2 cellular contexts compared by ENCODE assay signal in the genomic region with DNA sequence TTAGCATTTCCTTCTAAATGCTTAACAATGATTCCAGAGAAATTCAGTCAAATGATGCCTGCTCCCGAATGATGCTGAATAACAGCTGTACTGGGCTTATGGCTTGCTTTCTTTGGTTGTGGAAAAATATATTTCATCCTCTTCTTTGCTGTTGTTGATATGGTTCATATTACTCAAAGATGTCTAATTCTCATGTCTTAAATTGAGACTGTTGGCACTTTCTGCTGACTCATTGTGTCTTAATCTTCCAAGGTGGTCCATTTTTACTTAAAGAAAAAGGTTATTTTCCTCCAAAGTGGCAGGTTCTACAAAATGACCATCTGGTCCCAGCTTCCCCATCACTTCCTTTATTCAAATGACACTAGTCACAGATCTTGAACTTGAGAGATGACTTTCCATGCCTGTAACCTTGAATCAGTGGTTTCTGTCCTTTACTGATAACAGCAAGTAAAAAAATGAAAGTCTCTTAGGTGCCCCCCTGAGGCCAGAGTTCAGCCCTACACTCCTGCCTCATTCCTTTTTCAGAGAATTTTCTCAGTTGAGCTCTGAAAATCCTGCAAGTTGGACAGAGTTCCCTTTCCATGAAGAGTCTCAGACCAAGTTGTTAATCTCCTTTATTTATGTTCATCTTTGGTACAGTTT.
TF ChIP-seq lines count a peak whose summit lies in the region.

No MANE protein-coding gene starts in this region.

TF ChIP-seq in HepG2, 621 proteins besides CTCF, POLR2A, EP300 and RAD21 (continues in another document):
- TF ChIP-seq LCORL (IDR thresholded peaks at IDR 0.05) = no peak
- no peak for TF ChIP-seq LCORL (CRISPR knock-in tag; IDR thresholded peaks at IDR 0.05)
- TF ChIP-seq, protein P1, sequence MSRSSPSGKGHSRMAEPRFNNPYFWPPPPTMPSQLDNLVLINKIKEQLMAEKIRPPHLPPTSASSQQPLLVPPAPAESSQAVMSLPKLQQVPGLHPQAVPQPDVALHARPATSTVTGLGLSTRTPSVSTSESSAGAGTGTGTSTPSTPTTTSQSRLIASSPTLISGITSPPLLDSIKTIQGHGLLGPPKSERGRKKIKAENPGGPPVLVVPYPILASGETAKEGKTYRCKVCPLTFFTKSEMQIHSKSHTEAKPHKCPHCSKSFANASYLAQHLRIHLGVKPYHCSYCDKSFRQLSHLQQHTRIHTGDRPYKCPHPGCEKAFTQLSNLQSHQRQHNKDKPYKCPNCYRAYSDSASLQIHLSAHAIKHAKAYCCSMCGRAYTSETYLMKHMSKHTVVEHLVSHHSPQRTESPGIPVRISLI (CRISPR knock-in tag; IDR thresholded peaks at IDR 0.05; ENCODE audit: borderline replicate concordance) = peak; percentile 69; the same call in 1 of the 2 replicates
- TF ChIP-seq, protein P2, sequence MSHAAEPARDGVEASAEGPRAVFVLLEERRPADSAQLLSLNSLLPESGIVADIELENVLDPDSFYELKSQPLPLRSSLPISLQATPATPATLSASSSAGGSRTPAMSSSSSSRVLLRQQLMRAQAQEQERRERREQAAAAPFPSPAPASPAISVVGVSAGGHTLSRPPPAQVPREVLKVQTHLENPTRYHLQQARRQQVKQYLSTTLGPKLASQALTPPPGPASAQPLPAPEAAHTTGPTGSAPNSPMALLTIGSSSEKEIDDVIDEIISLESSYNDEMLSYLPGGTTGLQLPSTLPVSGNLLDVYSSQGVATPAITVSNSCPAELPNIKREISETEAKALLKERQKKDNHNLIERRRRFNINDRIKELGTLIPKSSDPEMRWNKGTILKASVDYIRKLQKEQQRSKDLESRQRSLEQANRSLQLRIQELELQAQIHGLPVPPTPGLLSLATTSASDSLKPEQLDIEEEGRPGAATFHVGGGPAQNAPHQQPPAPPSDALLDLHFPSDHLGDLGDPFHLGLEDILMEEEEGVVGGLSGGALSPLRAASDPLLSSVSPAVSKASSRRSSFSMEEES (CRISPR knock-in tag; IDR thresholded peaks at IDR 0.05) = no peak
- 0 out of 2 replicates have a peak, but pooled peaks have one; percentile 16 for TF ChIP-seq RARA (CRISPR knock-in tag; IDR thresholded peaks at IDR 0.05)
- TF ChIP-seq MAFK (conservative IDR thresholded peaks at IDR 0.05 in 1 of 2, IDR thresholded peaks at IDR 0.05 in 1 of 2; ENCODE audit: low read length in 2 of 2) = peak; percentile 66 to 75
- TF ChIP-seq RAD51 (IDR thresholded peaks at IDR 0.05; ENCODE audit: borderline replicate concordance) = no peak
- TF ChIP-seq HDAC2 (CRISPR knock-in tag; IDR thresholded peaks at IDR 0.05) = no peak
- TF ChIP-seq ZFP37 (CRISPR knock-in tag; IDR thresholded peaks at IDR 0.05; ENCODE audit: borderline replicate concordance) = no peak
- no peak for TF ChIP-seq IRF2 (CRISPR knock-in tag; IDR thresholded peaks at IDR 0.05)
- 0 out of 2 replicates have a peak, but pooled peaks have one; percentile 14 for TF ChIP-seq BCL6 (CRISPR knock-in tag; IDR thresholded peaks at IDR 0.05)
- TF ChIP-seq, protein P3, sequence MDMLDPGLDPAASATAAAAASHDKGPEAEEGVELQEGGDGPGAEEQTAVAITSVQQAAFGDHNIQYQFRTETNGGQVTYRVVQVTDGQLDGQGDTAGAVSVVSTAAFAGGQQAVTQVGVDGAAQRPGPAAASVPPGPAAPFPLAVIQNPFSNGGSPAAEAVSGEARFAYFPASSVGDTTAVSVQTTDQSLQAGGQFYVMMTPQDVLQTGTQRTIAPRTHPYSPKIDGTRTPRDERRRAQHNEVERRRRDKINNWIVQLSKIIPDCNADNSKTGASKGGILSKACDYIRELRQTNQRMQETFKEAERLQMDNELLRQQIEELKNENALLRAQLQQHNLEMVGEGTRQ (IDR thresholded peaks at IDR 0.05; ENCODE audit: low read depth, low read length) = no peak
- TF ChIP-seq, protein P3 (CRISPR knock-in tag; IDR thresholded peaks at IDR 0.05; ENCODE audit: borderline replicate concordance) = no peak
- TF ChIP-seq AGO2 (optimal IDR thresholded peaks at IDR 0.05; ENCODE audit: low read depth, low read length) = no peak
- no peak for TF ChIP-seq ZNF768 (CRISPR knock-in tag; IDR thresholded peaks at IDR 0.05)
- no peak for TF ChIP-seq TAF15 (IDR thresholded peaks at IDR 0.05; ENCODE audit: low read depth, low read length, poor library complexity, severe bottlenecking)
- TF ChIP-seq, protein P4, sequence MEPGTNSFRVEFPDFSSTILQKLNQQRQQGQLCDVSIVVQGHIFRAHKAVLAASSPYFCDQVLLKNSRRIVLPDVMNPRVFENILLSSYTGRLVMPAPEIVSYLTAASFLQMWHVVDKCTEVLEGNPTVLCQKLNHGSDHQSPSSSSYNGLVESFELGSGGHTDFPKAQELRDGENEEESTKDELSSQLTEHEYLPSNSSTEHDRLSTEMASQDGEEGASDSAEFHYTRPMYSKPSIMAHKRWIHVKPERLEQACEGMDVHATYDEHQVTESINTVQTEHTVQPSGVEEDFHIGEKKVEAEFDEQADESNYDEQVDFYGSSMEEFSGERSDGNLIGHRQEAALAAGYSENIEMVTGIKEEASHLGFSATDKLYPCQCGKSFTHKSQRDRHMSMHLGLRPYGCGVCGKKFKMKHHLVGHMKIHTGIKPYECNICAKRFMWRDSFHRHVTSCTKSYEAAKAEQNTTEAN (CRISPR knock-in tag; conservative IDR thresholded peaks at IDR 0.05) = no peak
- TF ChIP-seq SP4 (CRISPR knock-in tag; IDR thresholded peaks at IDR 0.05) = no peak
- no peak for TF ChIP-seq EHMT2 (IDR thresholded peaks at IDR 0.05; ENCODE audit: borderline replicate concordance, low read depth, low read length)
- TF ChIP-seq, protein P5, sequence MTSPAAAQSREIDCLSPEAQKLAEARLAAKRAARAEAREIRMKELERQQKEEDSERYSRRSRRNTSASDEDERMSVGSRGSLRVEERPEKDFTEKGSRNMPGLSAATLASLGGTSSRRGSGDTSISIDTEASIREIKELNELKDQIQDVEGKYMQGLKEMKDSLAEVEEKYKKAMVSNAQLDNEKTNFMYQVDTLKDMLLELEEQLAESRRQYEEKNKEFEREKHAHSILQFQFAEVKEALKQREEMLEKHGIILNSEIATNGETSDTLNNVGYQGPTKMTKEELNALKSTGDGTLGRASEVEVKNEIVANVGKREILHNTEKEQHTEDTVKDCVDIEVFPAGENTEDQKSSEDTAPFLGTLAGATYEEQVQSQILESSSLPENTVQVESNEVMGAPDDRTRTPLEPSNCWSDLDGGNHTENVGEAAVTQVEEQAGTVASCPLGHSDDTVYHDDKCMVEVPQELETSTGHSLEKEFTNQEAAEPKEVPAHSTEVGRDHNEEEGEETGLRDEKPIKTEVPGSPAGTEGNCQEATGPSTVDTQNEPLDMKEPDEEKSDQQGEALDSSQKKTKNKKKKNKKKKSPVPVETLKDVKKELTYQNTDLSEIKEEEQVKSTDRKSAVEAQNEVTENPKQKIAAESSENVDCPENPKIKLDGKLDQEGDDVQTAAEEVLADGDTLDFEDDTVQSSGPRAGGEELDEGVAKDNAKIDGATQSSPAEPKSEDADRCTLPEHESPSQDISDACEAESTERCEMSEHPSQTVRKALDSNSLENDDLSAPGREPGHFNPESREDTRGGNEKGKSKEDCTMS (CRISPR knock-in tag; conservative IDR thresholded peaks at IDR 0.05) = no peak
- TF ChIP-seq SP5 (CRISPR knock-in tag; IDR thresholded peaks at IDR 0.05; ENCODE audit: borderline replicate concordance, low read depth) = no peak
- TF ChIP-seq SMC3 (IDR thresholded peaks at IDR 0.05; ENCODE audit: low read length) = peak; percentile 37; the same call in 1 of the 2 replicates

TF ChIP-seq in GM12878, 131 proteins besides CTCF, POLR2A, EP300 and RAD21:
- TF ChIP-seq RUNX3 (IDR thresholded peaks at IDR 0.05; ENCODE audit: low read length) = no peak
- TF ChIP-seq BRCA1 (IDR thresholded peaks at IDR 0.05; ENCODE audit: low read depth, low read length) = no peak
- TF ChIP-seq, protein P6, sequence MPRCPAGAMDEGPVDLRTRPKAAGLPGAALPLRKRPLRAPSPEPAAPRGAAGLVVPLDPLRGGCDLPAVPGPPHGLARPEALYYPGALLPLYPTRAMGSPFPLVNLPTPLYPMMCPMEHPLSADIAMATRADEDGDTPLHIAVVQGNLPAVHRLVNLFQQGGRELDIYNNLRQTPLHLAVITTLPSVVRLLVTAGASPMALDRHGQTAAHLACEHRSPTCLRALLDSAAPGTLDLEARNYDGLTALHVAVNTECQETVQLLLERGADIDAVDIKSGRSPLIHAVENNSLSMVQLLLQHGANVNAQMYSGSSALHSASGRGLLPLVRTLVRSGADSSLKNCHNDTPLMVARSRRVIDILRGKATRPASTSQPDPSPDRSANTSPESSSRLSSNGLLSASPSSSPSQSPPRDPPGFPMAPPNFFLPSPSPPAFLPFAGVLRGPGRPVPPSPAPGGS (IDR thresholded peaks at IDR 0.05; ENCODE audit: borderline replicate concordance, insufficient read depth, low read depth, low read length, poor library complexity, severe bottlenecking) = no peak
- TF ChIP-seq, protein P7, sequence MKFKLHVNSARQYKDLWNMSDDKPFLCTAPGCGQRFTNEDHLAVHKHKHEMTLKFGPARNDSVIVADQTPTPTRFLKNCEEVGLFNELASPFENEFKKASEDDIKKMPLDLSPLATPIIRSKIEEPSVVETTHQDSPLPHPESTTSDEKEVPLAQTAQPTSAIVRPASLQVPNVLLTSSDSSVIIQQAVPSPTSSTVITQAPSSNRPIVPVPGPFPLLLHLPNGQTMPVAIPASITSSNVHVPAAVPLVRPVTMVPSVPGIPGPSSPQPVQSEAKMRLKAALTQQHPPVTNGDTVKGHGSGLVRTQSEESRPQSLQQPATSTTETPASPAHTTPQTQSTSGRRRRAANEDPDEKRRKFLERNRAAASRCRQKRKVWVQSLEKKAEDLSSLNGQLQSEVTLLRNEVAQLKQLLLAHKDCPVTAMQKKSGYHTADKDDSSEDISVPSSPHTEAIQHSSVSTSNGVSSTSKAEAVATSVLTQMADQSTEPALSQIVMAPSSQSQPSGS (IDR thresholded peaks at IDR 0.05; ENCODE audit: low read length) = no peak
- no peak for TF ChIP-seq POLR2AphosphoS5 (IDR thresholded peaks at IDR 0.05; ENCODE audit: low read length)
- TF ChIP-seq SMC3 (IDR thresholded peaks at IDR 0.05; ENCODE audit: borderline replicate concordance, low read length) = 0 out of 2 replicates have a peak, but pooled peaks have one; percentile 24
- TF ChIP-seq POU2F2 (IDR thresholded peaks at IDR 0.05; ENCODE audit: borderline replicate concordance, low read depth, low read length) = no peak
- no peak for TF ChIP-seq CHD4 (IDR thresholded peaks at IDR 0.05)
